7 cellular contexts compared by ENCODE assay signal in genomic region chr20:3783516-3784225, GRCh38. TPM values are rescaled to one million over a fixed set of nuclear protein-coding genes. Genes with fewer than 3 reads are reported as not detected.
DNase-seq lines count a peak whose midpoint lies in the region; ATAC-seq and TF ChIP-seq lines count a peak whose summit lies in the region.
"Had no signal": no experiment of that assay in that cellular context is flagged by ENCODE, and none has a peak within 500 bp of the region (broad histone marks: within the 10 kb centered on the region; RNA-seq: fewer than 3 reads in every experiment).

No MANE protein-coding gene starts in this region.

- H3F3A ChIP-seq in SK-N-SH (replicated peaks; ENCODE audit: insufficient read depth), result peaks cover 15% of the 10 kb centered on the region

- no peaks in the 10 kb centered on the region for H3K27me3 ChIP-seq in SK-N-SH (ENCODE audit: insufficient read depth)
- H3K27me3 ChIP-seq in endodermal cell (ENCODE audit: control insufficient read depth, insufficient read depth, low read length, poor library complexity, severe bottlenecking), result peaks cover 29% of the 10 kb centered on the region
- H3K27me3 ChIP-seq: gastroesophageal sphincter had no signal

- no peak overlapping the region for H3K4me3 Mint-ChIP-seq in endodermal cell
- H3K4me3 Mint-ChIP-seq in stimulated activated effector memory CD8-positive, alpha-beta T cell treated with anti-CD3 and anti-CD28 coated beads, Interleukin-12 subunit alpha, Interleukin-12 subunit beta, amount 100 ng/mL, for 72 hours, result no peak overlapping the region

- peak overlapping the region; percentile 35 for H3K27ac Mint-ChIP-seq in endodermal cell
- peak overlapping the region; percentile 79 for H3K27ac Mint-ChIP-seq in stimulated activated effector memory CD8-positive, alpha-beta T cell treated with anti-CD3 and anti-CD28 coated beads, Interleukin-12 subunit alpha, Interleukin-12 subunit beta, amount 100 ng/mL, for 72 hours

- H3K36me3 ChIP-seq in SK-N-SH (replicated peaks in 1 of 2; ENCODE audit: control insufficient read depth in 1 of 2, insufficient read depth in 2 of 2, low read length in 1 of 2) (peaks cover 7 to 9% of the 10 kb centered on the region in 2 experiments), endodermal cell (ENCODE audit: control insufficient read depth, insufficient read depth, low read length) (peaks cover 11% of the 10 kb centered on the region)

- POLR2A ChIA-PET in SK-N-SH (lab: Yijun Ruan, JAX), result no interaction called here

- peaks cover 45% of the 10 kb centered on the region for H4K20me1 ChIP-seq in SK-N-SH (ENCODE audit: insufficient read depth)

- H3K4me3 ChIP-seq in SK-N-SH (ENCODE audit: low read depth in 2 of 2, low read length in 1 of 2), result no peak overlapping the region
- no peak overlapping the region for H3K4me3 ChIP-seq in endodermal cell (ENCODE audit: low read length)

- H3K27me3 Mint-ChIP-seq in endodermal cell (ENCODE audit: insufficient read depth), result peaks cover 43% of the 10 kb centered on the region

- no peaks in the 10 kb centered on the region for H3K9me3 Mint-ChIP-seq in endodermal cell
- no peaks in the 10 kb centered on the region for H3K9me3 Mint-ChIP-seq in stimulated activated effector memory CD8-positive, alpha-beta T cell treated with anti-CD3 and anti-CD28 coated beads, Interleukin-12 subunit alpha, Interleukin-12 subunit beta, amount 100 ng/mL, for 72 hours

- peak overlapping the region; percentile 96; the same call in 1 of the 2 replicates for H3K4me2 ChIP-seq in SK-N-SH

- no peak for TF ChIP-seq RAD21 in SK-N-SH (IDR thresholded peaks at IDR 0.05; ENCODE audit: low read length)

- H3K27ac ChIP-seq in SK-N-SH (ENCODE audit: low read depth in 2 of 2, low read length in 1 of 2) (no peak overlapping the region), endodermal cell (ENCODE audit: low read depth, low read length) (no peak overlapping the region)

- H3K9ac ChIP-seq in SK-N-SH (no peak overlapping the region), endodermal cell (ENCODE audit: extremely low read depth, low read length, poor library complexity, severe bottlenecking) (no peak overlapping the region)

- WGBS in SK-N-SH (ENCODE audit: low lambda C conversion rate), result 88% methylated on average over 11 of the region's 11 CpGs
- WGBS in endodermal cell (ENCODE audit: insufficient coverage in 1 of 2, insufficient read length in 1 of 2), 2 experiments, result 92 to 94% methylated on average over 8 to 11 of the region's 11 CpGs

- ATAC-seq in SK-N-SH treated with all-trans-retinoic acid at 6 μM for 48 hours (no peak), HG03442 (IDR thresholded peaks at IDR 0.05; ENCODE audit: unreplicated experiment) (no peak)
- ATAC-seq in stimulated activated effector memory CD8-positive, alpha-beta T cell treated with anti-CD3 and anti-CD28 coated beads, Interleukin-12 subunit alpha, Interleukin-12 subunit beta, amount 100 ng/mL, for 72 hours, result no peak
- ATAC-seq: gastroesophageal sphincter had no signal

- H3K9me2 ChIP-seq in SK-N-SH, result no peaks in the 10 kb centered on the region

- TF ChIP-seq EP300 in SK-N-SH (IDR thresholded peaks at IDR 0.05; ENCODE audit: borderline replicate concordance in 1 of 2, low read depth in 1 of 2, low read length in 1 of 2), result no peak

- H3K9me3 ChIP-seq in SK-N-SH, result no peaks in the 10 kb centered on the region
- H3K9me3 ChIP-seq in endodermal cell (ENCODE audit: control insufficient read depth, low read length), result no peaks in the 10 kb centered on the region
- H3K9me3 ChIP-seq: gastroesophageal sphincter had no signal

- CTCF ChIA-PET in SK-N-SH (lab: Yijun Ruan, JAX), result interaction anchor here (0.6 to 6.4 kb wide), 5 partner anchors 12 to 72 kb away, joined by 3 to 61 read pairs (median 27); partner anchors contain the start of genes ADISSP and CDC25B

- DNase-seq in SK-N-SH (no peak), endodermal cell (no peak), cerebellum (ENCODE audit: low spot score) (no peak)
- DNase-seq in stimulated activated effector memory CD8-positive, alpha-beta T cell treated with anti-CD3 and anti-CD28 coated beads, Interleukin-12 subunit alpha, Interleukin-12 subunit beta, amount 100 ng/mL, for 72 hours (ENCODE audit: low spot score in 2 of 2), result no peak

- H2AFZ ChIP-seq in SK-N-SH (ENCODE audit: low read depth), result no peak overlapping the region

- peaks cover 2% of the 10 kb centered on the region for H3K4me1 Mint-ChIP-seq in endodermal cell
- H3K4me1 Mint-ChIP-seq in stimulated activated effector memory CD8-positive, alpha-beta T cell treated with anti-CD3 and anti-CD28 coated beads, Interleukin-12 subunit alpha, Interleukin-12 subunit beta, amount 100 ng/mL, for 72 hours, result peaks cover 68% of the 10 kb centered on the region

- H3K79me2 ChIP-seq in SK-N-SH (ENCODE audit: insufficient read depth), result peaks cover 40% of the 10 kb centered on the region

- peaks cover 5% of the 10 kb centered on the region for H3K36me3 Mint-ChIP-seq in endodermal cell (ENCODE audit: low read depth)
- H3K36me3 Mint-ChIP-seq in stimulated activated effector memory CD8-positive, alpha-beta T cell treated with anti-CD3 and anti-CD28 coated beads, Interleukin-12 subunit alpha, Interleukin-12 subunit beta, amount 100 ng/mL, for 72 hours, result peaks cover 20% of the 10 kb centered on the region

- H3K4me1 ChIP-seq in SK-N-SH (ENCODE audit: control insufficient read depth in 1 of 2, insufficient read depth in 2 of 2, low read depth in 1 of 2, low read length in 1 of 2), result peaks cover 27 to 33% of the 10 kb centered on the region in 2 experiments; a peak in 3 of 4 replicates
- H3K4me1 ChIP-seq in endodermal cell (ENCODE audit: control insufficient read depth, insufficient read depth, low read length), result no peaks in the 10 kb centered on the region

- TF ChIP-seq CTCF in SK-N-SH (IDR thresholded peaks at IDR 0.05) (no peak), endodermal cell (conservative IDR thresholded peaks at IDR 0.05) (no peak)

TF ChIP-seq in SK-N-SH, 30 proteins besides CTCF, POLR2A, EP300 and RAD21:
- TF ChIP-seq EZH2phosphoT487 (IDR thresholded peaks at IDR 0.05; ENCODE audit: borderline replicate concordance, low read depth) (no peak), FOXM1 (IDR thresholded peaks at IDR 0.05; ENCODE audit: low read depth) (no peak), RCOR1 (IDR thresholded peaks at IDR 0.05; ENCODE audit: low read length) (no peak), FOXJ3 (CRISPR knock-in tag; IDR thresholded peaks at IDR 0.05) (no peak), USF1 (IDR thresholded peaks at IDR 0.05; ENCODE audit: borderline replicate concordance, low read depth) (no peak)

TF ChIP-seq in SK-N-SH treated with all-trans-retinoic acid at 6 μM for 48 hours, 23 proteins besides CTCF, POLR2A, EP300 and RAD21 (continues in another document):
- TF ChIP-seq ZFP30 (CRISPR knock-in tag; IDR thresholded peaks at IDR 0.05) (no peak), PATZ1 (CRISPR knock-in tag; IDR thresholded peaks at IDR 0.05; ENCODE audit: borderline replicate concordance) (no peak), ZC3H10 (CRISPR knock-in tag; IDR thresholded peaks at IDR 0.05) (no peak), BACH2 (CRISPR knock-in tag; IDR thresholded peaks at IDR 0.05; ENCODE audit: borderline replicate concordance) (no peak), TOX (CRISPR knock-in tag; IDR thresholded peaks at IDR 0.05; ENCODE audit: borderline replicate concordance) (no peak), ESRRG (CRISPR knock-in tag; IDR thresholded peaks at IDR 0.05) (no peak), ZNF8 (CRISPR knock-in tag; IDR thresholded peaks at IDR 0.05) (no peak), RARB (CRISPR knock-in tag; IDR thresholded peaks at IDR 0.05) (no peak)

RNA-seq across cellular contexts. Expression of gene SPEF1, which starts 2.4 kb away (rescaled TPM):
- polyA plus RNA-seq in SK-N-SH (2012; rRNA removed), result 1.6 and 1.8 TPM in 2 replicates
- polyA plus RNA-seq in SK-N-SH (2012; cell fraction: cytosol; rRNA removed), result 1.1 and 1.4 TPM in 2 replicates
- 4.5 and 5.8 TPM in 2 replicates for polyA plus RNA-seq in SK-N-SH (2012; cell fraction: nucleus; rRNA removed)
- total RNA-seq in endodermal cell (under 1 TPM; 0.35 to 0.44 TPM), cerebellum (1.00 TPM)
- polyA plus RNA-seq in endodermal cell (2013, experiment 1 of 2), result 0.57 TPM
- 0.66 TPM for polyA plus RNA-seq in endodermal cell (2013, experiment 2 of 2)
- total RNA-seq: gastroesophageal sphincter had no signal

RNA-seq across cellular contexts. Expression of gene CENPB, which starts 2.9 kb away (rescaled TPM):
- 37.6 and 41.2 TPM in 2 replicates for polyA plus RNA-seq in SK-N-SH (2012; rRNA removed)
- 29.8 and 39.9 TPM in 2 replicates for polyA plus RNA-seq in SK-N-SH (2012; cell fraction: cytosol; rRNA removed)
- 26.3 and 35.2 TPM in 2 replicates for polyA plus RNA-seq in SK-N-SH (2012; cell fraction: nucleus; rRNA removed)
- total RNA-seq in endodermal cell (10 to 100 TPM; 43.0 to 50.7 TPM), cerebellum (29.9 TPM)
- 43.7 TPM for polyA plus RNA-seq in endodermal cell (2013, experiment 1 of 2)
- polyA plus RNA-seq in endodermal cell (2013, experiment 2 of 2), result 43.5 TPM

RNA-seq across cellular contexts. Expression of gene CDC25B, which starts 12.4 kb away (rescaled TPM):
- 41.5 and 56.5 TPM in 2 replicates for polyA plus RNA-seq in SK-N-SH (2012; rRNA removed)
- polyA plus RNA-seq in SK-N-SH (2012; cell fraction: cytosol; rRNA removed), result 26.5 and 35.3 TPM in 2 replicates
- polyA plus RNA-seq in SK-N-SH (2012; cell fraction: nucleus; rRNA removed), result 173 and 208 TPM in 2 replicates
- total RNA-seq in endodermal cell, result 10 to 100 TPM; 25.7 to 33.6 TPM
- 52.9 TPM for polyA plus RNA-seq in endodermal cell (2013, experiment 1 of 2)
- polyA plus RNA-seq in endodermal cell (2013, experiment 2 of 2), result 52.3 TPM
- total RNA-seq in cerebellum, result 9.2 TPM

RNA-seq across cellular contexts. Expression of gene ADISSP, which starts 16.1 kb away (rescaled TPM):
- 59.9 and 73.9 TPM in 2 replicates for polyA plus RNA-seq in SK-N-SH (2012; rRNA removed)
- 31.6 and 54.9 TPM in 2 replicates for polyA plus RNA-seq in SK-N-SH (2012; cell fraction: cytosol; rRNA removed)
- 36.1 and 49.8 TPM in 2 replicates for polyA plus RNA-seq in SK-N-SH (2012; cell fraction: nucleus; rRNA removed)
- total RNA-seq in endodermal cell (10 to 100 TPM; 38.8 to 43.3 TPM), cerebellum (9.7 TPM)
- 55.3 TPM for polyA plus RNA-seq in endodermal cell (2013, experiment 1 of 2)
- polyA plus RNA-seq in endodermal cell (2013, experiment 2 of 2), result 45.3 TPM

RNA-seq across cellular contexts. Expression of gene AP5S1, which starts 36.7 kb away (rescaled TPM):
- 8.6 and 10.3 TPM in 2 replicates for polyA plus RNA-seq in SK-N-SH (2012; rRNA removed)
- polyA plus RNA-seq in SK-N-SH (2012; cell fraction: cytosol; rRNA removed), result 4.7 and 6.5 TPM in 2 replicates
- polyA plus RNA-seq in SK-N-SH (2012; cell fraction: nucleus; rRNA removed), result 9.7 and 10.8 TPM in 2 replicates
- total RNA-seq in endodermal cell (1 to 10 TPM; 5.1 to 6.1 TPM), cerebellum (7.4 TPM)
- 4.1 TPM for polyA plus RNA-seq in endodermal cell (2013, experiment 1 of 2)
- polyA plus RNA-seq in endodermal cell (2013, experiment 2 of 2), result 3.8 TPM
